7 cellular contexts compared by ENCODE assay signal in the genomic region with DNA sequence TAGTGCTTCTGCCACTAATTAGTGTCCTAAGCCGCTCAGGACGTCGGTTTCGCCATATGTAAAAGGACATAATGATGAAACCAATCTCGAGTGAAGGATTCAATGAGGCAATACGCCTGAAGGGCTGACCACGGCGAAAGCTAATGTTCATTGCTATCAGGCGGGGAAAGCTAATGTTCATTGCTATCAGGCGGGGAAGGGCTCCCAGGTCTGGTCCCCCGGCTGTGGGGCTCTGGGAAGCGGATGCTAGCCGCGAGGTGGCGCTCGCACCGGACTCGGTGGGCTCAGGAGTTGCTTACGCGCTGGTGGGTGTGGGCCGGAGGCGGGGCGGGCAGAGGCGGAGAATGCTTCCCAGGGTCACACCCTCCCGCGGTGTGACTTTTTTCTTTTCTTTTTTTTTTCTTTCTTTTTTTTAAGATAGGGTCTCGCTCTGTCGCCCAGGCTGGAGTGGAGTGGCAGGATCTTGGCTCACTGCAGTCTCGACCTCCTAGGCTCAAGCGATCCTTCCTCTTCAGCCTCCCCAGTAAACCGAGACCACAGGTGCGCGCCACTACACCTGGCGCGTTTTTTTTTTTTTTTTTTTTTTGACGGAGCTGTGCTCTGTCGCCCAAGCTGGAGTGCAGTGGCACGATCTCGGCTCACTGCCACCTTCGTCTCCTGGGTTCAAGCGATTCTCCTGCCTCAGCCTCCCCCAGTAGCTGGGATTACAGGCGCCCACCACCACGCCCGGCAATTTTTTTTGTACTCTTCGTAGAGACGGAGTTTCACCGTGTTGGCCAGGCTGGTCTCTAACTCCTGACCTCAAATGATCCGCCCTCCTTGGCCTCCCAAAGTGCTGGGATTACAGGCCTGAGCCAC. TPM values are rescaled to one million over a fixed set of nuclear protein-coding genes. Genes with fewer than 3 reads are reported as not detected.
A peak's percentile ranks its signal among the peaks of the same experiment; 100 is the strongest.
DNase-seq lines count a peak whose midpoint lies in the region; ATAC-seq lines count a peak whose summit lies in the region.

No MANE protein-coding gene starts in this region.

- peak; percentile 95 for DNase-seq in HuH-7.5 (ENCODE audit: low spot score)
- DNase-seq in OCI-M1 (lab: John Stamatoyannopoulos, UW): peak; percentile 95
- DNase-seq in activated T-cell treated with anti-CD3 and anti-CD28 coated beads, Interleukin-2, amount 50 U/mL, for 24 hours: peak; percentile 90
- peak; percentile 70 to 90 (median 82) for DNase-seq in naive thymus-derived CD8-positive, alpha-beta T cell
- DNase-seq in stimulated activated effector memory CD8-positive, alpha-beta T cell treated with anti-CD3 and anti-CD28 coated beads, Interleukin-12 subunit alpha, Interleukin-12 subunit beta, amount 100 ng/mL, for 72 hours (ENCODE audit: low spot score in 2 of 2): peak; percentile 88 to 91

- ATAC-seq in GM18511 (IDR thresholded peaks at IDR 0.05; ENCODE audit: unreplicated experiment) (peak; percentile 70), esophagus mucosa (peak; percentile 88)
- ATAC-seq in naive thymus-derived CD8-positive, alpha-beta T cell: peak; percentile 97
- peak; percentile 95 for ATAC-seq in stimulated activated effector memory CD8-positive, alpha-beta T cell treated with anti-CD3 and anti-CD28 coated beads, Interleukin-12 subunit alpha, Interleukin-12 subunit beta, amount 100 ng/mL, for 72 hours

- peaks cover 17% of the 10 kb centered on the region for H3K4me1 Mint-ChIP-seq in activated T-cell treated with anti-CD3 and anti-CD28 coated beads, Interleukin-2, amount 50 U/mL, for 24 hours (ENCODE audit: low read depth)
- peaks cover 0 to 19% (median 11%) of the 10 kb centered on the region in 4 donors for H3K4me1 Mint-ChIP-seq in naive thymus-derived CD8-positive, alpha-beta T cell
- H3K4me1 Mint-ChIP-seq in stimulated activated effector memory CD8-positive, alpha-beta T cell treated with anti-CD3 and anti-CD28 coated beads, Interleukin-12 subunit alpha, Interleukin-12 subunit beta, amount 100 ng/mL, for 72 hours: peaks cover 9% of the 10 kb centered on the region

- no peaks in the 10 kb centered on the region for H3K36me3 Mint-ChIP-seq in activated T-cell treated with anti-CD3 and anti-CD28 coated beads, Interleukin-2, amount 50 U/mL, for 24 hours (ENCODE audit: low read depth)
- no peaks in the 10 kb centered on the region for H3K36me3 Mint-ChIP-seq in naive thymus-derived CD8-positive, alpha-beta T cell
- no peaks in the 10 kb centered on the region for H3K36me3 Mint-ChIP-seq in stimulated activated effector memory CD8-positive, alpha-beta T cell treated with anti-CD3 and anti-CD28 coated beads, Interleukin-12 subunit alpha, Interleukin-12 subunit beta, amount 100 ng/mL, for 72 hours

- peaks cover 72% of the 10 kb centered on the region for H3K27me3 Mint-ChIP-seq in activated T-cell treated with anti-CD3 and anti-CD28 coated beads, Interleukin-2, amount 50 U/mL, for 24 hours
- H3K27me3 Mint-ChIP-seq in naive thymus-derived CD8-positive, alpha-beta T cell: peaks cover 23 to 67% (median 41%) of the 10 kb centered on the region in 5 donors

- peak overlapping the region; percentile 47 for H3K4me3 Mint-ChIP-seq in activated T-cell treated with anti-CD3 and anti-CD28 coated beads, Interleukin-2, amount 50 U/mL, for 24 hours
- peak overlapping the region; percentile 63 to 83 (median 72) for H3K4me3 Mint-ChIP-seq in naive thymus-derived CD8-positive, alpha-beta T cell
- peak overlapping the region; percentile 55 for H3K4me3 Mint-ChIP-seq in stimulated activated effector memory CD8-positive, alpha-beta T cell treated with anti-CD3 and anti-CD28 coated beads, Interleukin-12 subunit alpha, Interleukin-12 subunit beta, amount 100 ng/mL, for 72 hours

- no peaks in the 10 kb centered on the region for H3K9me3 Mint-ChIP-seq in activated T-cell treated with anti-CD3 and anti-CD28 coated beads, Interleukin-2, amount 50 U/mL, for 24 hours
- H3K9me3 Mint-ChIP-seq in naive thymus-derived CD8-positive, alpha-beta T cell: no peaks in the 10 kb centered on the region
- no peaks in the 10 kb centered on the region for H3K9me3 Mint-ChIP-seq in stimulated activated effector memory CD8-positive, alpha-beta T cell treated with anti-CD3 and anti-CD28 coated beads, Interleukin-12 subunit alpha, Interleukin-12 subunit beta, amount 100 ng/mL, for 72 hours

- H3K27ac Mint-ChIP-seq in activated T-cell treated with anti-CD3 and anti-CD28 coated beads, Interleukin-2, amount 50 U/mL, for 24 hours: no peak overlapping the region
- peak overlapping the region in 2 of 10 donors; percentile 9 to 37 for H3K27ac Mint-ChIP-seq in naive thymus-derived CD8-positive, alpha-beta T cell
- H3K27ac Mint-ChIP-seq in stimulated activated effector memory CD8-positive, alpha-beta T cell treated with anti-CD3 and anti-CD28 coated beads, Interleukin-12 subunit alpha, Interleukin-12 subunit beta, amount 100 ng/mL, for 72 hours: no peak overlapping the region

- POLR2A ChIA-PET in naive thymus-derived CD8-positive, alpha-beta T cell (lab: Charles Lee): interaction anchor here (0.6 to 0.7 kb wide), 2 partner anchors 136 to 151 kb away, joined by 4 to 5 read pairs; a partner anchor contains a TSS

RNA-seq across cellular contexts. Expression of a gene that starts 1.1 kb away (rescaled TPM):
- total RNA-seq in esophagus mucosa: 1.6 TPM
- under 1 TPM in 1 of 2 experiments, not detected in 1; 0.11 TPM for total RNA-seq in naive thymus-derived CD8-positive, alpha-beta T cell
- polyA plus RNA-seq in naive thymus-derived CD8-positive, alpha-beta T cell: not detected

RNA-seq across cellular contexts. Expression of a gene that starts 28.0 kb away (rescaled TPM):
- total RNA-seq in esophagus mucosa: not detected
- not detected for total RNA-seq in naive thymus-derived CD8-positive, alpha-beta T cell
- polyA plus RNA-seq in naive thymus-derived CD8-positive, alpha-beta T cell: not detected

RNA-seq across cellular contexts. Expression of a gene that starts 31.8 kb away (rescaled TPM):
- 0.16 TPM for total RNA-seq in esophagus mucosa
- not detected for total RNA-seq in naive thymus-derived CD8-positive, alpha-beta T cell
- under 1 TPM in 2 of 3 donors, not detected in 1; 0.14 to 0.25 TPM for polyA plus RNA-seq in naive thymus-derived CD8-positive, alpha-beta T cell

RNA-seq across cellular contexts. Expression of a gene that starts 33.5 kb away (rescaled TPM):
- total RNA-seq in esophagus mucosa: not detected
- not detected for total RNA-seq in naive thymus-derived CD8-positive, alpha-beta T cell
- not detected for polyA plus RNA-seq in naive thymus-derived CD8-positive, alpha-beta T cell

Comparison
In these comparisons a context has a peak if more than half of its experiments do, and no peak if none do; other contexts are left out.
1. Peak in every context shown above with its lines: DNase-seq and ATAC-seq.